32 cellular contexts compared by ENCODE assay signal in the genomic region with DNA sequence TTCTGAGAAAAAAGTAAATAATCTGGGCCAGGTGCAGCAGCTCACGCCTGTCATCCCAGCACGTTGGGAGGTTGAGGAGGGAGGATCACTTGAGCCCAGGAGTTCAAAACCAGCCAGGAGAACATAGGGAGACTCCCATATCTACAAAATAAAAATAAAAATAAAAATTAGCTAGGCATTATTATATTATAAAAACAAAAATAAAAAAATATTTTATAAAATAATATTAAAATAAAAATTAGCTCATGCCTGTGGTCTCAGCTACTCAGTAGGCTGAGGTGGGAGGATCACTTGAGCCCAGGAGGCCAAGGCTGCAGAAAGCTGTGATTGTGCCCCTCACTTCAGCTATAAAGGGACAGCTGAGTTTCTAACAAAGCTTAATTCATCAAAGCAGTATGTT.
"Had no signal": no experiment of that assay in that cellular context is flagged by ENCODE, and none has a peak within 500 bp of the region (broad histone marks: within the 10 kb centered on the region; RNA-seq: fewer than 3 reads in every experiment).

No MANE protein-coding gene starts in this region.

- H3K27me3 ChIP-seq: adrenal gland, body of pancreas, brain microvascular endothelial cell, breast epithelium had no signal

- H3K27ac Mint-ChIP-seq: activated CD4-positive, alpha-beta memory T cell treated with anti-CD3 and anti-CD28 coated beads, Interleukin-2, amount 10 ng/mL, durations not matched to agents 7 days and 5 days; activated CD4-positive, alpha-beta T cell treated with anti-CD3 and anti-CD28 coated beads for 36 hours; activated CD4-positive, alpha-beta T cell treated with anti-CD3 and anti-CD28 coated beads, Interleukin-2, amount 10 ng/mL, durations not matched to agents 7 days and 5 days; activated CD8-positive, alpha-beta memory T cell treated with anti-CD3 and anti-CD28 coated beads, Interleukin-2, amount 10 ng/mL, durations not matched to agents 7 days and 5 days; activated CD8-positive, alpha-beta T cell treated with anti-CD3 and anti-CD28 coated beads, Interleukin-2, amount 10 ng/mL, durations not matched to agents 7 days and 5 days; activated naive CD4-positive, alpha-beta T cell treated with anti-CD3 and anti-CD28 coated beads, Interleukin-2, amount 10 ng/mL, durations not matched to agents 7 days and 5 days; activated naive CD4-positive, alpha-beta T cell treated with anti-CD3 and anti-CD28 coated beads, Interleukin-2, amount 50 U/mL, for 24 hours; activated naive CD8-positive, alpha-beta T cell treated with anti-CD3 and anti-CD28 coated beads for 36 hours; activated T-cell treated with anti-CD3 and anti-CD28 coated beads, Interleukin-2, amount 50 U/mL, for 24 hours; T-helper 1 cell treated with Interleukin-12 subunit alpha and Interleukin-12 subunit beta and Interleukin-4 antibody, amounts not matched to agents 30 μg/mL and 1 μg/mL, for 36 hours; T-helper 2 cell treated with Interferon-gamma antibody and Interleukin-4, amounts not matched to agents 5 μg/mL and 100 μg/mL, for 36 hours had no signal

- H3K4me3 Mint-ChIP-seq: activated CD4-positive, alpha-beta memory T cell treated with anti-CD3 and anti-CD28 coated beads, Interleukin-2, amount 10 ng/mL, durations not matched to agents 7 days and 5 days; activated CD4-positive, alpha-beta T cell treated with anti-CD3 and anti-CD28 coated beads for 36 hours; activated CD4-positive, alpha-beta T cell treated with anti-CD3 and anti-CD28 coated beads, Interleukin-2, amount 10 ng/mL, durations not matched to agents 7 days and 5 days; activated CD8-positive, alpha-beta memory T cell treated with anti-CD3 and anti-CD28 coated beads, Interleukin-2, amount 10 ng/mL, durations not matched to agents 7 days and 5 days; activated CD8-positive, alpha-beta T cell treated with anti-CD3 and anti-CD28 coated beads, Interleukin-2, amount 10 ng/mL, durations not matched to agents 7 days and 5 days; activated naive CD4-positive, alpha-beta T cell treated with anti-CD3 and anti-CD28 coated beads, Interleukin-2, amount 10 ng/mL, durations not matched to agents 7 days and 5 days; activated naive CD4-positive, alpha-beta T cell treated with anti-CD3 and anti-CD28 coated beads, Interleukin-2, amount 50 U/mL, for 24 hours; activated naive CD8-positive, alpha-beta T cell treated with anti-CD3 and anti-CD28 coated beads for 36 hours; activated T-cell treated with anti-CD3 and anti-CD28 coated beads, Interleukin-2, amount 50 U/mL, for 24 hours; T-helper 1 cell treated with Interleukin-12 subunit alpha and Interleukin-12 subunit beta and Interleukin-4 antibody, amounts not matched to agents 30 μg/mL and 1 μg/mL, for 36 hours; T-helper 2 cell treated with Interferon-gamma antibody and Interleukin-4, amounts not matched to agents 5 μg/mL and 100 μg/mL, for 36 hours had no signal

- H3K4me3 ChIP-seq: adrenal gland, body of pancreas, breast epithelium had no signal

- ATAC-seq: activated CD4-positive, alpha-beta T cell treated with anti-CD3 and anti-CD28 coated beads for 36 hours; activated CD4-positive, CD25-positive, alpha-beta regulatory T cell treated with anti-CD3 and anti-CD28 coated beads, Interleukin-2, amount 50 U/mL, for 24 hours; activated CD8-positive, alpha-beta memory T cell treated with anti-CD3 and anti-CD28 coated beads, Interleukin-2, amount 10 ng/mL, durations not matched to agents 7 days and 5 days; activated CD8-positive, alpha-beta T cell treated with anti-CD3 and anti-CD28 coated beads, Interleukin-2, amount 10 ng/mL, durations not matched to agents 7 days and 5 days; body of pancreas had no signal

- DNase-seq: activated CD4-positive, alpha-beta memory T cell treated with anti-CD3 and anti-CD28 coated beads, Interleukin-2, amount 10 ng/mL, durations not matched to agents 7 days and 5 days; activated CD4-positive, alpha-beta T cell treated with anti-CD3 and anti-CD28 coated beads for 1 hour; activated CD4-positive, alpha-beta T cell treated with anti-CD3 and anti-CD28 coated beads for 36 hours; activated CD4-positive, alpha-beta T cell treated with anti-CD3 and anti-CD28 coated beads for 48 hours; activated CD4-positive, alpha-beta T cell treated with anti-CD3 and anti-CD28 coated beads, Interleukin-2, amount 10 ng/mL, durations not matched to agents 7 days and 5 days; activated CD4-positive, alpha-beta T cell treated with anti-CD3 and anti-CD28 coated beads, Interleukin-2, amount 50 U/mL, for 48 hours; activated CD4-positive, CD25-positive, alpha-beta regulatory T cell; activated CD8-positive, alpha-beta memory T cell treated with anti-CD3 and anti-CD28 coated beads for 24 hours; activated CD8-positive, alpha-beta memory T cell treated with anti-CD3 and anti-CD28 coated beads, Interleukin-2, amount 10 ng/mL, durations not matched to agents 7 days and 5 days; activated CD8-positive, alpha-beta memory T cell treated with anti-CD3 and anti-CD28 coated beads, Interleukin-2, amount 50 U/mL, for 48 hours; activated CD8-positive, alpha-beta T cell treated with anti-CD3 and anti-CD28 coated beads, Interleukin-2, amount 10 ng/mL, durations not matched to agents 7 days and 5 days; activated gamma-delta T cell; activated naive CD4-positive, alpha-beta T cell treated with anti-CD3 and anti-CD28 coated beads, Interleukin-2, amount 10 ng/mL, durations not matched to agents 7 days and 5 days; activated naive CD4-positive, alpha-beta T cell treated with Interleukin-2 at 50 U/mL for 16 hours; activated naive CD8-positive, alpha-beta T cell treated with anti-CD3 and anti-CD28 coated beads for 36 hours; activated T-cell treated with anti-CD3 and anti-CD28 coated beads, Interleukin-2, amount 50 U/mL, for 24 hours; activated T-cell treated with anti-CD3 and anti-CD28 coated beads, Interleukin-2, amount 50 U/mL, for 48 hours; adrenal gland; amniotic stem cell; aorta; body of pancreas; brain microvascular endothelial cell; central memory CD4-positive, alpha-beta T cell; T-helper 1 cell; T-helper 2 cell; T-helper 9 cell had no signal

- H3K27ac ChIP-seq: adrenal gland, body of pancreas, brain microvascular endothelial cell, breast epithelium, VCaP had no signal

- H3K4me1 Mint-ChIP-seq: activated CD4-positive, alpha-beta memory T cell treated with anti-CD3 and anti-CD28 coated beads, Interleukin-2, amount 10 ng/mL, durations not matched to agents 7 days and 5 days; activated CD4-positive, alpha-beta T cell treated with anti-CD3 and anti-CD28 coated beads for 36 hours; activated CD4-positive, alpha-beta T cell treated with anti-CD3 and anti-CD28 coated beads, Interleukin-2, amount 10 ng/mL, durations not matched to agents 7 days and 5 days; activated CD8-positive, alpha-beta memory T cell treated with anti-CD3 and anti-CD28 coated beads, Interleukin-2, amount 10 ng/mL, durations not matched to agents 7 days and 5 days; activated naive CD4-positive, alpha-beta T cell treated with anti-CD3 and anti-CD28 coated beads, Interleukin-2, amount 10 ng/mL, durations not matched to agents 7 days and 5 days; activated naive CD4-positive, alpha-beta T cell treated with anti-CD3 and anti-CD28 coated beads, Interleukin-2, amount 50 U/mL, for 24 hours; activated naive CD8-positive, alpha-beta T cell treated with anti-CD3 and anti-CD28 coated beads for 36 hours had no signal

- H3K9me3 ChIP-seq: adrenal gland, body of pancreas, breast epithelium had no signal

- H3K27me3 Mint-ChIP-seq: activated CD8-positive, alpha-beta memory T cell treated with anti-CD3 and anti-CD28 coated beads, Interleukin-2, amount 10 ng/mL, durations not matched to agents 7 days and 5 days had no signal

- H3K36me3 ChIP-seq: adrenal gland, brain microvascular endothelial cell, breast epithelium had no signal

- H3K4me1 ChIP-seq: adrenal gland, body of pancreas, breast epithelium had no signal

- H3K36me3 Mint-ChIP-seq: activated CD8-positive, alpha-beta memory T cell treated with anti-CD3 and anti-CD28 coated beads, Interleukin-2, amount 10 ng/mL, durations not matched to agents 7 days and 5 days; activated naive CD4-positive, alpha-beta T cell treated with anti-CD3 and anti-CD28 coated beads, Interleukin-2, amount 10 ng/mL, durations not matched to agents 7 days and 5 days; activated naive CD4-positive, alpha-beta T cell treated with anti-CD3 and anti-CD28 coated beads, Interleukin-2, amount 50 U/mL, for 24 hours; activated naive CD8-positive, alpha-beta T cell treated with anti-CD3 and anti-CD28 coated beads for 36 hours had no signal

- H3K9me3 Mint-ChIP-seq: activated CD4-positive, alpha-beta memory T cell treated with anti-CD3 and anti-CD28 coated beads, Interleukin-2, amount 10 ng/mL, durations not matched to agents 7 days and 5 days; activated CD4-positive, alpha-beta T cell treated with anti-CD3 and anti-CD28 coated beads, Interleukin-2, amount 10 ng/mL, durations not matched to agents 7 days and 5 days; activated naive CD4-positive, alpha-beta T cell treated with anti-CD3 and anti-CD28 coated beads, Interleukin-2, amount 10 ng/mL, durations not matched to agents 7 days and 5 days; activated naive CD8-positive, alpha-beta T cell treated with anti-CD3 and anti-CD28 coated beads for 36 hours; activated T-cell treated with anti-CD3 and anti-CD28 coated beads, Interleukin-2, amount 50 U/mL, for 24 hours; T-helper 1 cell treated with Interleukin-12 subunit alpha and Interleukin-12 subunit beta and Interleukin-4 antibody, amounts not matched to agents 30 μg/mL and 1 μg/mL, for 36 hours; T-helper 2 cell treated with Interferon-gamma antibody and Interleukin-4, amounts not matched to agents 5 μg/mL and 100 μg/mL, for 36 hours had no signal
